ENCODE assay signal across 1 cellular context in genomic region chr19:53474832-53475231, GRCh38.
TF ChIP-seq lines count a peak whose summit lies in the region.

No MANE protein-coding gene starts in this region.

TF ChIP-seq in HepG2, 621 proteins besides CTCF, POLR2A, EP300 and RAD21:
- TF ChIP-seq STAG1 (CRISPR knock-in tag; IDR thresholded peaks at IDR 0.05): peak; percentile 43
